17 cellular contexts compared by ENCODE assay signal in genomic region chr17:40699359-40699758, GRCh38. TPM values are rescaled to one million over a fixed set of nuclear protein-coding genes. Genes with fewer than 3 reads are reported as not detected.
A peak's percentile ranks its signal among the peaks of the same experiment; 100 is the strongest.
DNase-seq lines count a peak whose midpoint lies in the region; ATAC-seq and TF ChIP-seq lines count a peak whose summit lies in the region.
"Had no signal": no experiment of that assay in that cellular context is flagged by ENCODE, and none has a peak within 500 bp of the region (broad histone marks: within the 10 kb centered on the region; RNA-seq: fewer than 3 reads in every experiment).

No MANE protein-coding gene starts in this region.

- H3K27me3 Mint-ChIP-seq in nephron (ENCODE audit: low read depth) (peaks cover 16% of the 10 kb centered on the region), type B pancreatic cell (peaks cover 3% of the 10 kb centered on the region)

- no peaks in the 10 kb centered on the region for H3K36me3 ChIP-seq in heart left ventricle
- H3K36me3 ChIP-seq in body of pancreas (replicated peaks in 1 of 2; ENCODE audit: insufficient read depth in 1 of 2, low read depth in 2 of 2) = no peaks in the 10 kb centered on the region
- no peaks in the 10 kb centered on the region for H3K36me3 ChIP-seq in breast epithelium

- H3K27ac Mint-ChIP-seq in nephron (peak overlapping the region; percentile 17 to 49 (median 30)), type B pancreatic cell (peak overlapping the region; percentile 59)
- H3K27ac Mint-ChIP-seq: CD14-positive monocyte had no signal

- DNase-seq in Right ventricle myocardium inferior (ENCODE audit: missing footprints) (no peak), heart left ventricle (no peak), cerebellum (ENCODE audit: low spot score) (peak; percentile 34), type B pancreatic cell (ENCODE audit: extremely low spot score, unreplicated experiment) (no peak), body of pancreas (no peak), breast epithelium (ENCODE audit: low spot score in 2 of 2) (no peak)
- DNase-seq: COR-L47, MV-4-11, NCI-H1436 treated with DMSO at 0.1 percent for 48 hours, NCI-H446, SHP77 had no signal

- no peak overlapping the region for H3K4me3 Mint-ChIP-seq in nephron
- H3K4me3 Mint-ChIP-seq in type B pancreatic cell = no peak overlapping the region
- H3K4me3 Mint-ChIP-seq: CD14-positive monocyte had no signal

- H3K27me3 ChIP-seq in heart left ventricle = peaks cover 0 to 54% (median 9%) of the 10 kb centered on the region in 9 donors
- no peaks in the 10 kb centered on the region for H3K27me3 ChIP-seq in body of pancreas
- H3K27me3 ChIP-seq in breast epithelium = no peaks in the 10 kb centered on the region

- TF ChIP-seq CTCF in heart left ventricle (IDR thresholded peaks at IDR 0.05) (no peak), nephron (IDR thresholded peaks at IDR 0.05; ENCODE audit: unreplicated experiment in 3 of 3) (no peak), type B pancreatic cell (conservative IDR thresholded peaks at IDR 0.05) (no peak), body of pancreas (IDR thresholded peaks at IDR 0.05) (no peak), breast epithelium (IDR thresholded peaks at IDR 0.05) (no peak)

- intact Hi-C loops in Right ventricle myocardium inferior (cut with DNase I) (no loop called here), heart left ventricle (cut with DNase I) (loop anchor here in 1 of 10 donors (10.0 kb wide), 1 partner anchor 55 kb away; the partner anchor contains the start of gene KRT25), body of pancreas (cut with DNase I) (no loop called here), breast epithelium (cut with DNase I; ENCODE audit: low total_unique reads) (no loop called here)

- ATAC-seq in Right ventricle myocardium inferior (peak; percentile 73), heart left ventricle (no peak), body of pancreas (no peak), GM21381 (IDR thresholded peaks at IDR 0.05; ENCODE audit: unreplicated experiment) (no peak)
- ATAC-seq: A549, GM12878, Panc1 had no signal

- peaks cover 31% of the 10 kb centered on the region for H3K4me1 Mint-ChIP-seq in nephron
- H3K4me1 Mint-ChIP-seq in type B pancreatic cell (ENCODE audit: unreplicated experiment) = peaks cover 26% of the 10 kb centered on the region
- H3K4me1 Mint-ChIP-seq: CD14-positive monocyte had no signal

- no peak for TF ChIP-seq POLR2A in heart left ventricle (IDR thresholded peaks at IDR 0.05)
- TF ChIP-seq POLR2A in body of pancreas (IDR thresholded peaks at IDR 0.05) = no peak
- no peak for TF ChIP-seq POLR2A in breast epithelium (IDR thresholded peaks at IDR 0.05)

- H3K36me3 Mint-ChIP-seq in nephron (ENCODE audit: low read depth) (no peaks in the 10 kb centered on the region), type B pancreatic cell (no peaks in the 10 kb centered on the region)
- H3K36me3 Mint-ChIP-seq: CD14-positive monocyte had no signal

- H3K27ac ChIP-seq in heart left ventricle (no peak overlapping the region), body of pancreas (no peak overlapping the region), breast epithelium (no peak overlapping the region)
- H3K27ac ChIP-seq: A549 had no signal

- H3K4me1 ChIP-seq in heart left ventricle = no peaks in the 10 kb centered on the region
- peaks cover 21% of the 10 kb centered on the region for H3K4me1 ChIP-seq in body of pancreas
- peaks cover 0 to 6% of the 10 kb centered on the region in 2 donors for H3K4me1 ChIP-seq in breast epithelium

- 56 to 58% (median 57%) methylated on average over 9 of the region's 9 CpGs for WGBS in heart left ventricle, 4 donors
- 50% methylated on average over 9 of the region's 9 CpGs for WGBS in body of pancreas, 2 donors

- no peak overlapping the region for H3K4me3 ChIP-seq in heart left ventricle
- no peak overlapping the region for H3K4me3 ChIP-seq in body of pancreas
- no peak overlapping the region for H3K4me3 ChIP-seq in breast epithelium
- H3K4me3 ChIP-seq: A549, GM12878 had no signal

- H3K9me3 Mint-ChIP-seq in nephron = no peaks in the 10 kb centered on the region
- peaks cover 4% of the 10 kb centered on the region for H3K9me3 Mint-ChIP-seq in type B pancreatic cell

- H3K9me3 ChIP-seq in heart left ventricle (no peaks in the 10 kb centered on the region), body of pancreas (no peaks in the 10 kb centered on the region), breast epithelium (no peaks in the 10 kb centered on the region)
- H3K9me3 ChIP-seq: A549 had no signal

RNA-seq across cellular contexts. Expression of gene KRT24, which starts 4.2 kb away (rescaled TPM):
- total RNA-seq in Right ventricle myocardium inferior (not detected), heart left ventricle (not detected), cerebellum (not detected), type B pancreatic cell (ENCODE audit: low replicate concordance) (0.43 TPM in 1 of 2 replicates, not detected in the other), body of pancreas (not detected), breast epithelium (not detected)
- polyA plus RNA-seq in heart left ventricle = not detected
- total RNA-seq: GM12878 had no signal
- polyA plus RNA-seq: A549, CD14-positive monocyte, GM12878 had no signal

RNA-seq across cellular contexts. Expression of gene KRT222, which starts 34.4 kb away (rescaled TPM):
- total RNA-seq in Right ventricle myocardium inferior (0.41 TPM), heart left ventricle (1 to 10 TPM in 1 of 9 donors, under 1 TPM in 4, not detected in 4; 0.25 to 1.3 (median 0.96) TPM), cerebellum (17.6 TPM), type B pancreatic cell (ENCODE audit: low replicate concordance) (0.34 and 0.74 TPM in 2 replicates), body of pancreas (1 to 10 TPM in 1 of 2 donors, under 1 TPM in 1; 0.66 to 1.6 TPM), breast epithelium (1 to 10 TPM in 2 of 3 donors, under 1 TPM in 1; 0.80 to 1.3 (median 1.0) TPM)
- polyA plus RNA-seq in heart left ventricle = not detected
- polyA plus RNA-seq: CD14-positive monocyte had no signal

RNA-seq across cellular contexts. Expression of gene SMARCE1, which starts 51.7 kb away (rescaled TPM):
- total RNA-seq in Right ventricle myocardium inferior (56.9 TPM), heart left ventricle (10 to 100 TPM; 51.8 to 88.0 (median 59.4) TPM), cerebellum (105 TPM), type B pancreatic cell (ENCODE audit: low replicate concordance) (134 and 171 TPM in 2 replicates), body of pancreas (10 to 100 TPM; 48.0 to 50.8 TPM), breast epithelium (100 to 1,000 TPM in 1 of 3 donors, 10 to 100 TPM in 2; 91.4 to 122 (median 98.4) TPM)
- polyA plus RNA-seq in heart left ventricle = 10 to 100 TPM; 38.6 to 60.9 TPM

RNA-seq across cellular contexts. Expression of gene KRT25, which starts 55.8 kb away (rescaled TPM):
- total RNA-seq in Right ventricle myocardium inferior (not detected), heart left ventricle (not detected), cerebellum (not detected), type B pancreatic cell (ENCODE audit: low replicate concordance) (not detected in 2 replicates), body of pancreas (not detected), breast epithelium (not detected)
- not detected for polyA plus RNA-seq in heart left ventricle
- total RNA-seq: GM12878 had no signal
- polyA plus RNA-seq: A549, CD14-positive monocyte, GM12878 had no signal
